Comparison of ENCODE assay signal across 18 cellular contexts in the genomic region with DNA sequence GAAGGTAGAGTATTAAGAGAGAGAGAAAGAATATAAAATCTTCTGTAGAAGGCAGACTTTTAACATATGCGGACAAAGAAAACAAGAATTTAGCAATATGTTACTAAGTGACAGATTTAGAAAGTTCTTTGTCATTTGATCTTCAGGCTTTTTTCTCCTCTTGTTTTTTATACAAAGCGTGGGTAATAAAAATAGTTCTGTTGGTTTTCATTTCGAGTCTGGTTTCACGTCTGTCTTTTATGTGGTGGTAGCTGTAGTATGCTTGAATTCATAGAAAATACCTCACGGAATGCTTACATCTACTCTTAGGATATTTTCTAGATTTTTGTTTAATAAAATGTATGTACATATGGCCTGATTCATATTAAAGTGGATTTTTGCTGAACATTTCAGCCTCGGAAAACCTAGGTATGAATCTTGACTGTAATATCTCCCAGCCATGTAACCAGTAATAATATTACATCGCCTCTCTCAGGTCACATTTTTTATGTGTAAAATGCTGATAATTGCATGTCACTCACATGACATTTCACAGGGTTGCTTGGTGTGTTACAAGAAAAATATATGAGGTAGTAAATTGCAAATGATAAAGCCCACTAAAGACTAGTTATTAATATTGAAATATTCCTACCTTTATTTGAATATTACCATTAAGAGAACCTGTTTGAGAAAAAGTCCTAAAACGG.
DNase-seq lines count a peak whose midpoint lies in the region; ATAC-seq, FAIRE-seq and TF ChIP-seq lines count a peak whose summit lies in the region.
"Had no signal": no experiment of that assay in that cellular context is flagged by ENCODE, and none has a peak within 500 bp of the region (broad histone marks: within the 10 kb centered on the region; RNA-seq: fewer than 3 reads in every experiment).

No MANE protein-coding gene starts in this region.

- TF ChIP-seq RAD21 in GM12878 (IDR thresholded peaks at IDR 0.05; ENCODE audit: insufficient read depth, low read depth, low read length), result no peak

- peak; percentile 24 for DNase-seq in GM10266 (ENCODE audit: extremely low spot score)
- DNase-seq in GM12878 (ENCODE audit: low read depth, low spot score), result no peak
- DNase-seq in retina, result no peak
- no peak for DNase-seq in GM19240 (ENCODE audit: insufficient read length, low spot score)
- DNase-seq: CD4-positive, alpha-beta memory T cell; DMS79; KBM-7; NCI-H1092 treated with DMSO at 0.1 percent for 48 hours; NCI-H1694 treated with DMSO at 0.1 percent for 48 hours had no signal

- no peak for TF ChIP-seq EP300 in GM12878 (IDR thresholded peaks at IDR 0.05; ENCODE audit: borderline replicate concordance in 1 of 2, control insufficient read depth in 1 of 2, low read depth in 2 of 2, low read length in 2 of 2)

- H3K27ac ChIP-seq in GM12878 (ENCODE audit: control insufficient read depth, insufficient read depth), result no peak overlapping the region
- H3K27ac ChIP-seq: SK-N-MC had no signal

- no peaks in the 10 kb centered on the region for H3K36me3 ChIP-seq in GM12878 (ENCODE audit: control insufficient read depth in 2 of 2, insufficient read depth in 2 of 2, low read length in 1 of 2)

- no peaks in the 10 kb centered on the region; the same call in 2 of the 3 replicates for H3K9me3 ChIP-seq in GM12878 (replicated peaks; ENCODE audit: control insufficient read depth, insufficient read depth, low read length)

- no peaks in the 10 kb centered on the region for H4K20me1 ChIP-seq in GM12878 (ENCODE audit: control insufficient read depth, insufficient read depth)

- POLR2A ChIA-PET in GM12878 (lab: Charles Lee), result no interaction called here

- H3K4me1 ChIP-seq in GM12878 (ENCODE audit: control insufficient read depth, insufficient read depth, low read length), result peaks cover 14% of the 10 kb centered on the region

- CTCF ChIA-PET in GM12878 (lab: Yijun Ruan, JAX), result interaction anchor here (1.5 to 2.2 kb wide), 3 partner anchors 12 to 231 kb away, joined by 4 to 10 read pairs (median 7); no protein-coding TSS in a partner anchor

- FAIRE-seq in GM12878 (lab: Jason Lieb, UNC), result peak; percentile 52
- FAIRE-seq: A204.1 had no signal

- no TSS peak for BruUV-seq in GM12878 (replicated peaks; lab: Mats Ljungman, UMichigan)

- intact Hi-C loops in GM12878 (cut with micrococcal nuclease; ENCODE audit: unreplicated experiment), result loop anchor here (2.0 to 5.0 kb wide), 2 partner anchors 109 to 208 kb away; a partner anchor contains a TSS

- H3K4me3 ChIP-seq in GM12878, result no peak overlapping the region
- H3K4me3 ChIP-seq: GM23338, SK-N-MC had no signal

- TF ChIP-seq CTCF in GM10266 (IDR thresholded peaks at IDR 0.05; ENCODE audit: control insufficient read depth, insufficient read depth, low read depth, missing control alignments) (no peak), GM12878 (IDR thresholded peaks at IDR 0.05 in 2 of 3, conservative IDR thresholded peaks at IDR 0.05 in 1 of 3; ENCODE audit: control insufficient read depth in 2 of 3, extremely low read depth in 1 of 3, insufficient read depth in 1 of 3, low read depth in 3 of 3, low read length in 3 of 3) (no peak)

- in situ Hi-C loops in GM12878 (cut with MboI), result no loop called here

- H3K9ac ChIP-seq in GM12878 (ENCODE audit: control insufficient read depth, insufficient read depth, low read length), result no peak overlapping the region

- no peaks in the 10 kb centered on the region for H3K27me3 ChIP-seq in GM12878 (replicated peaks in 1 of 2; ENCODE audit: control insufficient read depth in 2 of 2, insufficient read depth in 2 of 2, low read length in 1 of 2)

- ATAC-seq in GM21360 (IDR thresholded peaks at IDR 0.05; ENCODE audit: unreplicated experiment) (peak; percentile 51), HG03442 (IDR thresholded peaks at IDR 0.05; ENCODE audit: unreplicated experiment) (peak; percentile 57), GM12878 (peak; percentile 79), HG03025 (IDR thresholded peaks at IDR 0.05; ENCODE audit: low FRiP score, unreplicated experiment) (no peak), HG02938 (IDR thresholded peaks at IDR 0.05; ENCODE audit: unreplicated experiment) (no peak)
- ATAC-seq: Panc1, Right ventricle myocardium inferior had no signal

- RAD21 ChIA-PET in GM12878 (lab: Charles Lee; ENCODE audit: unreplicated experiment), result interaction anchor here (1.1 to 1.7 kb wide), 4 partner anchors 12 to 210 kb away, joined by 3 to 5 read pairs (median 4); a partner anchor contains a TSS

- 17% methylated on average over 8 of the region's 8 CpGs for WGBS in GM12878 (ENCODE audit: insufficient coverage, insufficient replicate concordance, low lambda C conversion rate, missing lambda C conversion rate)

- no peaks in the 10 kb centered on the region for H3K79me2 ChIP-seq in GM12878 (ENCODE audit: control insufficient read depth, insufficient read depth, low read length)

- peak overlapping the region; percentile 46 for H3K4me2 ChIP-seq in GM12878 (ENCODE audit: control insufficient read depth, insufficient read depth)
- H3K4me2 ChIP-seq: GM23338 had no signal

- TF ChIP-seq POLR2A in GM12878 (IDR thresholded peaks at IDR 0.05; ENCODE audit: low read depth, low read length), result no peak

- H2AFZ ChIP-seq in GM12878 (ENCODE audit: control insufficient read depth, low read depth, low read length), result no peak overlapping the region

- SMC1A ChIA-PET in GM12878 (lab: Charles Lee; ENCODE audit: uncharacterized antibody, unreplicated experiment), result interaction anchor here (0.6 to 1.8 kb wide), 8 partner anchors 17 to 211 kb away, joined by 3 to 4 read pairs (median 3); no protein-coding TSS in a partner anchor

TF ChIP-seq in GM12878, 131 proteins besides CTCF, POLR2A, EP300 and RAD21 (continues in another document):
- TF ChIP-seq ZNF24 (IDR thresholded peaks at IDR 0.05) (no peak), MYB (IDR thresholded peaks at IDR 0.05; ENCODE audit: borderline replicate concordance, low read depth, low read length) (no peak), PAX5 (IDR thresholded peaks at IDR 0.05; ENCODE audit: borderline replicate concordance, low read depth, low read length) (no peak), GABPA (IDR thresholded peaks at IDR 0.05; ENCODE audit: low read depth) (0 out of 2 replicates have a peak, but pooled peaks have one; percentile 23), KAT2A (conservative IDR thresholded peaks at IDR 0.05; ENCODE audit: control insufficient read depth, low read depth, low read length) (no peak), NFXL1 (IDR thresholded peaks at IDR 0.05; ENCODE audit: borderline replicate concordance) (no peak), ZNF384 (IDR thresholded peaks at IDR 0.05; ENCODE audit: borderline replicate concordance, low read depth, low read length) (no peak), CREB1 (IDR thresholded peaks at IDR 0.05; ENCODE audit: low read depth) (no peak), LARP7 (IDR thresholded peaks at IDR 0.05) (no peak), EGR1 (IDR thresholded peaks at IDR 0.05; ENCODE audit: borderline replicate concordance in 1 of 2, low read depth in 2 of 2, low read length in 2 of 2) (no peak), POLR2AphosphoS2 (IDR thresholded peaks at IDR 0.05; ENCODE audit: low read depth, low read length) (no peak), MEF2B (IDR thresholded peaks at IDR 0.05; ENCODE audit: partially characterized antibody, poor library complexity, severe bottlenecking) (peak; percentile 43)
- TF ChIP-seq, protein P1, sequence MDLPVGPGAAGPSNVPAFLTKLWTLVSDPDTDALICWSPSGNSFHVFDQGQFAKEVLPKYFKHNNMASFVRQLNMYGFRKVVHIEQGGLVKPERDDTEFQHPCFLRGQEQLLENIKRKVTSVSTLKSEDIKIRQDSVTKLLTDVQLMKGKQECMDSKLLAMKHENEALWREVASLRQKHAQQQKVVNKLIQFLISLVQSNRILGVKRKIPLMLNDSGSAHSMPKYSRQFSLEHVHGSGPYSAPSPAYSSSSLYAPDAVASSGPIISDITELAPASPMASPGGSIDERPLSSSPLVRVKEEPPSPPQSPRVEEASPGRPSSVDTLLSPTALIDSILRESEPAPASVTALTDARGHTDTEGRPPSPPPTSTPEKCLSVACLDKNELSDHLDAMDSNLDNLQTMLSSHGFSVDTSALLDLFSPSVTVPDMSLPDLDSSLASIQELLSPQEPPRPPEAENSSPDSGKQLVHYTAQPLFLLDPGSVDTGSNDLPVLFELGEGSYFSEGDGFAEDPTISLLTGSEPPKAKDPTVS (IDR thresholded peaks at IDR 0.05; ENCODE audit: low read depth, low read length), result no peak
- TF ChIP-seq, protein P2, sequence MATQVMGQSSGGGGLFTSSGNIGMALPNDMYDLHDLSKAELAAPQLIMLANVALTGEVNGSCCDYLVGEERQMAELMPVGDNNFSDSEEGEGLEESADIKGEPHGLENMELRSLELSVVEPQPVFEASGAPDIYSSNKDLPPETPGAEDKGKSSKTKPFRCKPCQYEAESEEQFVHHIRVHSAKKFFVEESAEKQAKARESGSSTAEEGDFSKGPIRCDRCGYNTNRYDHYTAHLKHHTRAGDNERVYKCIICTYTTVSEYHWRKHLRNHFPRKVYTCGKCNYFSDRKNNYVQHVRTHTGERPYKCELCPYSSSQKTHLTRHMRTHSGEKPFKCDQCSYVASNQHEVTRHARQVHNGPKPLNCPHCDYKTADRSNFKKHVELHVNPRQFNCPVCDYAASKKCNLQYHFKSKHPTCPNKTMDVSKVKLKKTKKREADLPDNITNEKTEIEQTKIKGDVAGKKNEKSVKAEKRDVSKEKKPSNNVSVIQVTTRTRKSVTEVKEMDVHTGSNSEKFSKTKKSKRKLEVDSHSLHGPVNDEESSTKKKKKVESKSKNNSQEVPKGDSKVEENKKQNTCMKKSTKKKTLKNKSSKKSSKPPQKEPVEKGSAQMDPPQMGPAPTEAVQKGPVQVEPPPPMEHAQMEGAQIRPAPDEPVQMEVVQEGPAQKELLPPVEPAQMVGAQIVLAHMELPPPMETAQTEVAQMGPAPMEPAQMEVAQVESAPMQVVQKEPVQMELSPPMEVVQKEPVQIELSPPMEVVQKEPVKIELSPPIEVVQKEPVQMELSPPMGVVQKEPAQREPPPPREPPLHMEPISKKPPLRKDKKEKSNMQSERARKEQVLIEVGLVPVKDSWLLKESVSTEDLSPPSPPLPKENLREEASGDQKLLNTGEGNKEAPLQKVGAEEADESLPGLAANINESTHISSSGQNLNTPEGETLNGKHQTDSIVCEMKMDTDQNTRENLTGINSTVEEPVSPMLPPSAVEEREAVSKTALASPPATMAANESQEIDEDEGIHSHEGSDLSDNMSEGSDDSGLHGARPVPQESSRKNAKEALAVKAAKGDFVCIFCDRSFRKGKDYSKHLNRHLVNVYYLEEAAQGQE (IDR thresholded peaks at IDR 0.05; ENCODE audit: low read depth, low read length), result no peak
- TF ChIP-seq, protein P3, sequence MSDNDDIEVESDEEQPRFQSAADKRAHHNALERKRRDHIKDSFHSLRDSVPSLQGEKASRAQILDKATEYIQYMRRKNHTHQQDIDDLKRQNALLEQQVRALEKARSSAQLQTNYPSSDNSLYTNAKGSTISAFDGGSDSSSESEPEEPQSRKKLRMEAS (IDR thresholded peaks at IDR 0.05; ENCODE audit: low read depth, low read length), result no peak

Comparison
In these comparisons a context has a peak if more than half of its experiments do, and no peak if none do; other contexts are left out.
1. ATAC-seq: peak in GM21360 (single experiment), HG03442 (single experiment) and GM12878 (single experiment); none in HG03025 (single experiment) and HG02938 (single experiment).